13 cellular contexts compared by ENCODE assay signal in genomic region chr16:66746682-66747081, GRCh38. TPM values are rescaled to one million over a fixed set of nuclear protein-coding genes. Genes with fewer than 3 reads are reported as not detected.
DNase-seq lines count a peak whose midpoint lies in the region; ATAC-seq and TF ChIP-seq lines count a peak whose summit lies in the region.
"Had no signal": no experiment of that assay in that cellular context is flagged by ENCODE, and none has a peak within 500 bp of the region (broad histone marks: within the 10 kb centered on the region; RNA-seq: fewer than 3 reads in every experiment).

No MANE protein-coding gene starts in this region.

- no peak overlapping the region for H2AFZ ChIP-seq in GM23248

- peaks cover 22% of the 10 kb centered on the region for H3K4me1 ChIP-seq in CD4-positive, CD25-positive, alpha-beta regulatory T cell (ENCODE audit: control insufficient read depth, insufficient read depth, low read length, poor library complexity, severe bottlenecking)
- H3K4me1 ChIP-seq in GM23248 (ENCODE audit: insufficient read depth): peaks cover 23% of the 10 kb centered on the region
- H3K4me1 ChIP-seq in left lung: peaks cover 24 to 73% of the 10 kb centered on the region in 2 donors

- peaks cover 15% of the 10 kb centered on the region for H3K36me3 Mint-ChIP-seq in CD4-positive, CD25-positive, alpha-beta regulatory T cell

- WGBS in GM23248 (ENCODE audit: low coverage in 1 of 2, low lambda C conversion rate in 2 of 2, missing lambda C conversion rate in 2 of 2), 2 experiments: 5 to 11% methylated on average over 1 of the region's 1 CpG

- no peak for ATAC-seq in CD4-positive, CD25-positive, alpha-beta regulatory T cell (ENCODE audit: low read depth in 2 of 2)
- peak; percentile 27 for ATAC-seq in left lung

- no peak overlapping the region for H3K27ac ChIP-seq in CD4-positive, CD25-positive, alpha-beta regulatory T cell (ENCODE audit: insufficient read depth, low read length, poor library complexity, severe bottlenecking)
- H3K27ac ChIP-seq in GM23248 (peak overlapping the region; percentile 17; the same call in 1 of the 2 replicates), left lung (peak overlapping the region in 1 of 2 donors; percentile 42)
- H3K27ac ChIP-seq: left ventricle myocardium inferior had no signal

- H3K9me2 ChIP-seq in GM23248 (ENCODE audit: insufficient read depth): no peaks in the 10 kb centered on the region

- peak overlapping the region; percentile 7 for H3K4me3 ChIP-seq in CD4-positive, CD25-positive, alpha-beta regulatory T cell (ENCODE audit: low read depth, low read length)
- H3K4me3 ChIP-seq in GM23248 (no peak overlapping the region), left lung (no peak overlapping the region)
- H3K4me3 ChIP-seq: left ventricle myocardium inferior had no signal

- no peaks in the 10 kb centered on the region for H3K27me3 ChIP-seq in CD4-positive, CD25-positive, alpha-beta regulatory T cell (ENCODE audit: control insufficient read depth, insufficient read depth, low read length)
- H3K27me3 ChIP-seq in GM23248 (replicated peaks; ENCODE audit: insufficient read depth) (no peaks in the 10 kb centered on the region), left lung (no peaks in the 10 kb centered on the region)

- H3K9me3 Mint-ChIP-seq in CD4-positive, CD25-positive, alpha-beta regulatory T cell: no peaks in the 10 kb centered on the region
- H3K9me3 Mint-ChIP-seq: type B pancreatic cell had no signal

- H3K4me1 Mint-ChIP-seq in CD4-positive, CD25-positive, alpha-beta regulatory T cell: peaks cover 9 to 48% (median 37%) of the 10 kb centered on the region in 4 donors

- intact Hi-C loops in left lung (cut with DNase I): no loop called here

- H3K4me3 Mint-ChIP-seq in CD4-positive, CD25-positive, alpha-beta regulatory T cell: peak overlapping the region in 1 of 4 donors; percentile 69
- H3K4me3 Mint-ChIP-seq: type B pancreatic cell had no signal

- H4K20me1 ChIP-seq in GM23248 (ENCODE audit: insufficient read depth): no peaks in the 10 kb centered on the region

- no peaks in the 10 kb centered on the region for H3K9me3 ChIP-seq in CD4-positive, CD25-positive, alpha-beta regulatory T cell (ENCODE audit: control insufficient read depth in 2 of 2, low read length in 2 of 2)
- H3K9me3 ChIP-seq in GM23248 (ENCODE audit: low read depth) (no peaks in the 10 kb centered on the region), left lung (no peaks in the 10 kb centered on the region)
- H3K9me3 ChIP-seq: left ventricle myocardium inferior had no signal

- TF ChIP-seq CTCF in left lung (IDR thresholded peaks at IDR 0.05): no peak

- peaks cover 65% of the 10 kb centered on the region for H3K36me3 ChIP-seq in CD4-positive, CD25-positive, alpha-beta regulatory T cell (ENCODE audit: control insufficient read depth, insufficient read depth, low read length)
- peaks cover 36% of the 10 kb centered on the region for H3K36me3 ChIP-seq in GM23248 (ENCODE audit: low read depth)
- peaks cover 0 to 75% of the 10 kb centered on the region in 2 donors for H3K36me3 ChIP-seq in left lung

- H3K27me3 Mint-ChIP-seq in CD4-positive, CD25-positive, alpha-beta regulatory T cell: no peaks in the 10 kb centered on the region
- H3K27me3 Mint-ChIP-seq: type B pancreatic cell had no signal

- H3F3A ChIP-seq in GM23248 (ENCODE audit: insufficient read depth): peaks cover 32% of the 10 kb centered on the region

- H3K9ac ChIP-seq in GM23248: no peak overlapping the region

- no peak overlapping the region for H3K4me2 ChIP-seq in GM23248 (ENCODE audit: unreplicated experiment)

- H3K27ac Mint-ChIP-seq in CD4-positive, CD25-positive, alpha-beta regulatory T cell: peak overlapping the region in 1 of 3 donors; percentile 67
- H3K27ac Mint-ChIP-seq: type B pancreatic cell had no signal

- peaks cover 93% of the 10 kb centered on the region for H3K79me2 ChIP-seq in GM23248 (ENCODE audit: insufficient read depth)

- DNase-seq in CD4-positive, CD25-positive, alpha-beta regulatory T cell: peak in 1 of 3 donors; percentile 18
- peak; percentile 30 for DNase-seq in GM23248
- DNase-seq in SKM-1 (lab: John Stamatoyannopoulos, UW; ENCODE audit: unreplicated experiment): peak; percentile 99
- DNase-seq in left lung: peak in 1 of 2 donors; percentile 47
- no peak for DNase-seq in DMS 273 treated with DMSO at 0.1 percent for 48 hours (lab: John Stamatoyannopoulos, UW)
- no peak for DNase-seq in stimulated activated CD4-positive, alpha-beta T cell treated with anti-CD3 and anti-CD28 coated beads, Interleukin-4, amount 100 ng/mL, for 1 hour
- no peak for DNase-seq in NCI-H1436 treated with DMSO at 0.1 percent for 48 hours (lab: John Stamatoyannopoulos, UW)
- DNase-seq in C1 segment of cervical spinal cord (lab: John Stamatoyannopoulos, UW): no peak
- DNase-seq: activated T-cell treated with anti-CD3 and anti-CD28 coated beads, Interleukin-2, amount 50 U/mL, for 48 hours; IMR-90; left ventricle myocardium inferior; stimulated activated CD4-positive, alpha-beta T cell treated with anti-CD3 and anti-CD28 coated beads, Interleukin-12 subunit alpha, Interleukin-12 subunit beta, amount 100 ng/mL, for 4 hours had no signal

- in situ Hi-C loops in GM23248 (cut with MboI): no loop called here

RNA-seq across cellular contexts. Expression of gene DYNC1LI2, which starts 4.7 kb away (rescaled TPM):
- total RNA-seq in CD4-positive, CD25-positive, alpha-beta regulatory T cell: 91.9 TPM
- 10 to 100 TPM; 22.4 to 30.6 (median 24.4) TPM for polyA plus RNA-seq in CD4-positive, CD25-positive, alpha-beta regulatory T cell
- 80.6 and 89.2 TPM in 2 replicates for total RNA-seq in GM23248 (2014; rRNA removed; shearing (Covaris generic))
- 173 TPM in 2 replicates for polyA plus RNA-seq in GM23248 (2016; fragmentation: Nextera tagmentation; extraction: Ambion mirVana)
- 100 to 1,000 TPM; 118 to 141 TPM for total RNA-seq in left lung

RNA-seq across cellular contexts. Expression of gene CMTM4, which starts 50.1 kb away (rescaled TPM):
- 0.64 TPM for total RNA-seq in CD4-positive, CD25-positive, alpha-beta regulatory T cell
- under 1 TPM; 0.10 to 0.20 (median 0.15) TPM for polyA plus RNA-seq in CD4-positive, CD25-positive, alpha-beta regulatory T cell
- total RNA-seq in GM23248 (2014; rRNA removed; shearing (Covaris generic)): 19.5 and 21.1 TPM in 2 replicates
- polyA plus RNA-seq in GM23248 (2016; fragmentation: Nextera tagmentation; extraction: Ambion mirVana): 3.2 and 3.5 TPM in 2 replicates
- 10 to 100 TPM; 64.0 to 72.3 TPM for total RNA-seq in left lung

RNA-seq across cellular contexts. Expression of gene TERB1, which starts 54.7 kb away (rescaled TPM):
- total RNA-seq in CD4-positive, CD25-positive, alpha-beta regulatory T cell: 0.20 TPM
- polyA plus RNA-seq in CD4-positive, CD25-positive, alpha-beta regulatory T cell: not detected
- not detected in 2 replicates for total RNA-seq in GM23248 (2014; rRNA removed; shearing (Covaris generic))
- polyA plus RNA-seq in GM23248 (2016; fragmentation: Nextera tagmentation; extraction: Ambion mirVana): not detected in 2 replicates
- total RNA-seq in left lung: not detected
- total RNA-seq: IMR-90, left ventricle myocardium inferior had no signal
- polyA plus RNA-seq: IMR-90 had no signal

Comparison
In these comparisons a context has a peak if more than half of its experiments do, and no peak if none do; other contexts are left out.
1. DNase-seq: peak in GM23248 (single experiment) and SKM-1 (single experiment); none in DMS 273 treated with DMSO at 0.1 percent for 48 hours (single experiment), stimulated activated CD4-positive, alpha-beta T cell treated with anti-CD3 and anti-CD28 coated beads, Interleukin-4, amount 100 ng/mL, for 1 hour (single experiment), NCI-H1436 treated with DMSO at 0.1 percent for 48 hours (single experiment) and C1 segment of cervical spinal cord (0 of 14).
2. RNA of gene CMTM4, which starts 50.1 kb away (total RNA-seq): 64.0 to 72.3 TPM in left lung and 19.5 to 21.1 TPM in GM23248; 0.64 TPM in CD4-positive, CD25-positive, alpha-beta regulatory T cell (single experiment); every median in the first group is over 10 times any median in the second.